Comparison of ENCODE assay signal across 9 cellular contexts in genomic region chr1:226126824-226127591, GRCh38. TPM values are rescaled to one million over a fixed set of nuclear protein-coding genes. Genes with fewer than 3 reads are reported as not detected.
DNase-seq lines count a peak whose midpoint lies in the region; ATAC-seq and TF ChIP-seq lines count a peak whose summit lies in the region.
"Had no signal": no experiment of that assay in that cellular context is flagged by ENCODE, and none has a peak within 500 bp of the region (broad histone marks: within the 10 kb centered on the region; RNA-seq: fewer than 3 reads in every experiment).

No MANE protein-coding gene starts in this region.

- peaks cover 12 to 50% (median 33%) of the 10 kb centered on the region in 4 donors for H3K4me1 Mint-ChIP-seq in CD4-positive, CD25-positive, alpha-beta regulatory T cell

- H3K36me3 ChIP-seq in CD4-positive, CD25-positive, alpha-beta regulatory T cell (ENCODE audit: control insufficient read depth, insufficient read depth, low read length), result no peaks in the 10 kb centered on the region
- H3K36me3 ChIP-seq in SK-N-MC (ENCODE audit: insufficient read depth, low read length) (no peaks in the 10 kb centered on the region), lower lobe of right lung (no peaks in the 10 kb centered on the region)

- H3K27me3 ChIP-seq in CD4-positive, CD25-positive, alpha-beta regulatory T cell (ENCODE audit: control insufficient read depth, insufficient read depth, low read length), result no peaks in the 10 kb centered on the region
- no peaks in the 10 kb centered on the region for H3K27me3 ChIP-seq in lower lobe of right lung (ENCODE audit: low read depth)

- H3K27me3 Mint-ChIP-seq in CD4-positive, CD25-positive, alpha-beta regulatory T cell, result no peaks in the 10 kb centered on the region

- peak overlapping the region; percentile 56 to 71 (median 62) for H3K4me3 Mint-ChIP-seq in CD4-positive, CD25-positive, alpha-beta regulatory T cell
- H3K4me3 Mint-ChIP-seq: natural killer cell had no signal

- no peak overlapping the region for H3K27ac ChIP-seq in CD4-positive, CD25-positive, alpha-beta regulatory T cell (ENCODE audit: insufficient read depth, low read length, poor library complexity, severe bottlenecking)
- 0 out of 2 replicates have a peak overlapping the region, but pooled peaks have one; percentile 12 for H3K27ac ChIP-seq in SK-N-MC
- peak overlapping the region; percentile 81 for H3K27ac ChIP-seq in lower lobe of right lung

- H3K9me3 ChIP-seq in CD4-positive, CD25-positive, alpha-beta regulatory T cell (ENCODE audit: control insufficient read depth in 2 of 2, low read length in 2 of 2), result no peaks in the 10 kb centered on the region
- H3K9me3 ChIP-seq in SK-N-MC (ENCODE audit: low read depth, low read length) (no peaks in the 10 kb centered on the region), lower lobe of right lung (no peaks in the 10 kb centered on the region)

- intact Hi-C loops in lower lobe of right lung (cut with DNase I), result loop anchor here (10.0 kb wide), 1 partner anchor 68 kb away; no protein-coding TSS in a partner anchor

- no peaks in the 10 kb centered on the region for H3K9me3 Mint-ChIP-seq in CD4-positive, CD25-positive, alpha-beta regulatory T cell
- H3K9me3 Mint-ChIP-seq: natural killer cell had no signal

- H3K4me1 ChIP-seq in CD4-positive, CD25-positive, alpha-beta regulatory T cell (ENCODE audit: control insufficient read depth, insufficient read depth, low read length, poor library complexity, severe bottlenecking), result peaks cover 36% of the 10 kb centered on the region
- peaks cover 29% of the 10 kb centered on the region for H3K4me1 ChIP-seq in lower lobe of right lung

- peak overlapping the region; percentile 13 for H3K4me3 ChIP-seq in CD4-positive, CD25-positive, alpha-beta regulatory T cell (ENCODE audit: low read depth, low read length)
- H3K4me3 ChIP-seq in SK-N-MC (peak overlapping the region; percentile 66), lower lobe of right lung (no peak overlapping the region)

- no peak for DNase-seq in CD4-positive, CD25-positive, alpha-beta regulatory T cell
- DNase-seq in SK-N-MC (ENCODE audit: low read depth, low spot score) (no peak), lower lobe of right lung (no peak), nucleus accumbens (lab: John Stamatoyannopoulos, UW) (no peak), retina (no peak), amygdala (lab: John Stamatoyannopoulos, UW) (no peak)
- DNase-seq: natural killer cell had no signal

- no peak overlapping the region for H3K9ac ChIP-seq in SK-N-MC (ENCODE audit: insufficient read length)

- no peak for ATAC-seq in CD4-positive, CD25-positive, alpha-beta regulatory T cell (ENCODE audit: low read depth in 2 of 2)
- ATAC-seq in GM21526 (IDR thresholded peaks at IDR 0.05; ENCODE audit: low FRiP score, unreplicated experiment) (peak; percentile 19), lower lobe of right lung (no peak), HG03571 (IDR thresholded peaks at IDR 0.05; ENCODE audit: unreplicated experiment) (no peak)
- ATAC-seq: natural killer cell had no signal

- no peak for TF ChIP-seq CTCF in lower lobe of right lung (IDR thresholded peaks at IDR 0.05)

- H3K27ac Mint-ChIP-seq in CD4-positive, CD25-positive, alpha-beta regulatory T cell, result peak overlapping the region; percentile 73 to 90 (median 74)
- H3K27ac Mint-ChIP-seq: natural killer cell had no signal

- no peaks in the 10 kb centered on the region for H3K36me3 Mint-ChIP-seq in CD4-positive, CD25-positive, alpha-beta regulatory T cell
- H3K36me3 Mint-ChIP-seq: natural killer cell had no signal

RNA-seq across cellular contexts. Expression of gene ACBD3, which starts 59.5 kb away (rescaled TPM):
- 29.6 TPM for total RNA-seq in CD4-positive, CD25-positive, alpha-beta regulatory T cell
- 10 to 100 TPM; 14.7 to 21.9 (median 19.9) TPM for polyA plus RNA-seq in CD4-positive, CD25-positive, alpha-beta regulatory T cell
- total RNA-seq in lower lobe of right lung, result 41.3 TPM
